In the genomic region with DNA sequence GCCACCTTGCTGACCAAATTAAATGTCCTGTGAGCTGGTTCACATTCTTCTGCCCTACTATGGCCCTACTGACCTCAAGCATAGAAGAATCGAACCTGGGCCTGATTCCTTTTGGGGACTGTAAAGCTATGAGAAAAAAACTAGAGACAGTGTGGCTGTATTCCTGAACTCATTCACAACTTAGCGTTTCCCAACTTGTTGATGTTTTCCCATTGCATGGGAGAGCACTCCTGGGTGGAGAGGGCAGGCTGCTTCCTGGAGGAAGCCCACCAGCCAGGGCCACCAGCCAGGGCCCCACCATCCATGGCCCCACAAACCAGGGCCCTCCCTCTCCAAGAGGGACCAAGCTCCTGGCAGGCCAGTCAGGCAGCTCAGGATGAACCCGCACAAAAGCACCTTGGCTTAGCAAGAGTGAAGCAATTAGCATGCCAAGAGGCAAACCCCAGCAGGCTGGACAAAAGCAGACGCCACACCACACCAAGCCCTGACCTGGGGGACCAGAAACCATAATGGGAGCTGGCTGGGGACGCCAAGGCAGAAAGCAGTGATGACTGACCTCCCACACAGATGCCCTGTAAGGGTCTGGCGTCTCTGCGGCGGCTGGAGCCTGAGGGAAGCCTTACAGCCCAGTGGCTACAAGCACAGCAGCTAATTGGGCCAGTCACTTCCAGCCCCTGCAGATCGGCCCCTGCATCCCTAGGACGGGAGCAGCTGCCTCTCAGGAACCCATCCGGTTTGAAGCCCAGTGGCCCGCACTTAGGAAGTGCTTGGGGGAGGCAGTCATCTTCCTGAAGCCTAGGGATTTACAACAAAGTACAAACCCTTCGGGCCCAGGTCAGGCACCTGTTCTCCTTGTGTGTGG, we compare ENCODE assay signal across 9 cellular contexts. TPM values are rescaled to one million over a fixed set of nuclear protein-coding genes. Genes with fewer than 3 reads are reported as not detected.
DNase-seq lines count a peak whose midpoint lies in the region; ATAC-seq and TF ChIP-seq lines count a peak whose summit lies in the region.
"Had no signal": no experiment of that assay in that cellular context is flagged by ENCODE, and none has a peak within 500 bp of the region (broad histone marks: within the 10 kb centered on the region; RNA-seq: fewer than 3 reads in every experiment).

No MANE protein-coding gene starts in this region.

- H3K36me3 ChIP-seq in CD8-positive, alpha-beta memory T cell (ENCODE audit: insufficient read depth, low read length): peaks cover 5% of the 10 kb centered on the region
- peaks cover 37% of the 10 kb centered on the region for H3K36me3 ChIP-seq in OCI-LY3 (replicated peaks; ENCODE audit: low read depth, low read length)
- H3K36me3 ChIP-seq in esophagus squamous epithelium: no peaks in the 10 kb centered on the region
- H3K36me3 ChIP-seq in parathyroid adenoma (ENCODE audit: control insufficient read depth, insufficient read depth, low read length): no peaks in the 10 kb centered on the region

- H3K4me1 Mint-ChIP-seq in CD8-positive, alpha-beta memory T cell: peaks cover 49 to 65% (median 55%) of the 10 kb centered on the region in 3 donors

- peaks cover 0 to 5% of the 10 kb centered on the region in 2 donors for H3K27me3 Mint-ChIP-seq in CD8-positive, alpha-beta memory T cell

- peak overlapping the region; percentile 68; the same call in 1 of the 2 replicates for H3K9ac ChIP-seq in OCI-LY3 (ENCODE audit: low read length)
- H3K9ac ChIP-seq in parathyroid adenoma: no peak overlapping the region

- no peaks in the 10 kb centered on the region for H3K9me3 Mint-ChIP-seq in CD8-positive, alpha-beta memory T cell

- 52 to 75% methylated on average over 2 to 7 of the region's 13 CpGs for WGBS in esophagus squamous epithelium, 2 donors

- POLR2A ChIA-PET in CD8-positive, alpha-beta memory T cell (lab: Charles Lee): interaction anchor here (1.2 to 2.4 kb wide), 3 partner anchors 13 to 27 kb away, joined by 3 to 20 read pairs (median 4); partner anchors contain the start of gene TBC1D22A

- TF ChIP-seq CTCF in OCI-LY3 (IDR thresholded peaks at IDR 0.05; ENCODE audit: low read depth, low read length) (no peak), esophagus squamous epithelium (IDR thresholded peaks at IDR 0.05) (no peak), parathyroid adenoma (IDR thresholded peaks at IDR 0.05) (no peak)

- H3K27me3 ChIP-seq in CD8-positive, alpha-beta memory T cell (ENCODE audit: insufficient read depth, low read length, poor library complexity, severe bottlenecking): no peaks in the 10 kb centered on the region
- no peaks in the 10 kb centered on the region for H3K27me3 ChIP-seq in OCI-LY3 (ENCODE audit: low read depth, low read length)
- H3K27me3 ChIP-seq in esophagus squamous epithelium: no peaks in the 10 kb centered on the region
- no peaks in the 10 kb centered on the region for H3K27me3 ChIP-seq in parathyroid adenoma (ENCODE audit: control insufficient read depth, insufficient read depth, low read length)

- H2AFZ ChIP-seq in OCI-LY3 (ENCODE audit: low read depth, low read length) (no peak overlapping the region), parathyroid adenoma (no peak overlapping the region)

- ATAC-seq in HG02970 (IDR thresholded peaks at IDR 0.05; ENCODE audit: low FRiP score, unreplicated experiment) (no peak), GM21529 (IDR thresholded peaks at IDR 0.05; ENCODE audit: unreplicated experiment) (no peak)
- ATAC-seq: K562 had no signal

- H3K4me3 Mint-ChIP-seq in CD8-positive, alpha-beta memory T cell: peak overlapping the region; percentile 87 to 100 (median 99)

- peak overlapping the region; percentile 97 to 100 (median 99) for H3K27ac Mint-ChIP-seq in CD8-positive, alpha-beta memory T cell

- H3K36me3 Mint-ChIP-seq in CD8-positive, alpha-beta memory T cell: peaks cover 7 to 44% (median 20%) of the 10 kb centered on the region in 3 donors

- H3K4me1 ChIP-seq in CD8-positive, alpha-beta memory T cell (ENCODE audit: insufficient read depth, low read length): peaks cover 52% of the 10 kb centered on the region
- H3K4me1 ChIP-seq in OCI-LY3 (ENCODE audit: low read length) (peaks cover 48% of the 10 kb centered on the region), esophagus squamous epithelium (peaks cover 60 to 88% (median 65%) of the 10 kb centered on the region in 3 donors), parathyroid adenoma (peaks cover 16% of the 10 kb centered on the region)

- H3K27ac ChIP-seq in CD8-positive, alpha-beta memory T cell (ENCODE audit: low read depth, low read length): peak overlapping the region; percentile 76
- peak overlapping the region; percentile 49 for H3K27ac ChIP-seq in OCI-LY3 (ENCODE audit: low read length)
- H3K27ac ChIP-seq in esophagus squamous epithelium: peak overlapping the region; percentile 78 to 98 (median 86)
- no peak overlapping the region for H3K27ac ChIP-seq in parathyroid adenoma

- peaks cover 58% of the 10 kb centered on the region for H4K20me1 ChIP-seq in OCI-LY3 (ENCODE audit: insufficient read depth, low read length)

- CTCF ChIA-PET in CD8-positive, alpha-beta memory T cell (lab: Charles Lee): interaction anchor here (0.7 to 1.7 kb wide), 7 partner anchors 13 to 173 kb away, joined by 3 to 7 read pairs (median 4); no protein-coding TSS in a partner anchor

- H3K79me2 ChIP-seq in OCI-LY3 (ENCODE audit: low read length) (peaks cover 67% of the 10 kb centered on the region), parathyroid adenoma (no peaks in the 10 kb centered on the region)

- no peaks in the 10 kb centered on the region for H3K9me3 ChIP-seq in CD8-positive, alpha-beta memory T cell (ENCODE audit: low read length)
- H3K9me3 ChIP-seq in OCI-LY3 (ENCODE audit: insufficient read depth, low read length) (no peaks in the 10 kb centered on the region; the same call in 1 of the 2 replicates), esophagus squamous epithelium (no peaks in the 10 kb centered on the region), parathyroid adenoma (ENCODE audit: control insufficient read depth, low read length) (no peaks in the 10 kb centered on the region)

- no peak for TF ChIP-seq POLR2A in esophagus squamous epithelium (IDR thresholded peaks at IDR 0.05)

- intact Hi-C loops in esophagus squamous epithelium (cut with DNase I): no loop called here

- DNase-seq in CD8-positive, alpha-beta memory T cell: no peak
- no peak for DNase-seq in esophagus squamous epithelium (lab: John Stamatoyannopoulos, UW)
- DNase-seq in NCI-H2196 (lab: John Stamatoyannopoulos, UW; ENCODE audit: unreplicated experiment): no peak
- DNase-seq in stimulated activated CD4-positive, alpha-beta T cell treated with anti-CD3 and anti-CD28 coated beads, Interleukin-1b, Interleukin-23, amount 100 ng/mL, for 48 hours: no peak

- peak overlapping the region; percentile 76 for H3K4me3 ChIP-seq in CD8-positive, alpha-beta memory T cell (ENCODE audit: low read length)
- H3K4me3 ChIP-seq in OCI-LY3 (ENCODE audit: low read length) (peak overlapping the region; percentile 91), esophagus squamous epithelium (peak overlapping the region in 3 of 4 donors; percentile 78 to 100 (median 97)), parathyroid adenoma (ENCODE audit: low read depth, low read length) (peak overlapping the region; percentile 1)
- H3K4me3 ChIP-seq: K562 had no signal

- H3K4me2 ChIP-seq in OCI-LY3 (ENCODE audit: low read length) (peak overlapping the region; percentile 95), parathyroid adenoma (ENCODE audit: low read length) (peak overlapping the region; percentile 36)

RNA-seq across cellular contexts. Expression of gene CERK, which starts 2.1 kb away (rescaled TPM):
- total RNA-seq in CD8-positive, alpha-beta memory T cell: 10 to 100 TPM; 64.3 to 64.5 TPM
- 108 TPM for polyA plus RNA-seq in CD8-positive, alpha-beta memory T cell
- total RNA-seq in esophagus squamous epithelium: 10 to 100 TPM; 14.6 to 34.0 (median 26.6) TPM

RNA-seq across cellular contexts. Expression of gene TBC1D22A, which starts 26.5 kb away (rescaled TPM):
- total RNA-seq in CD8-positive, alpha-beta memory T cell: 10 to 100 TPM; 34.0 to 34.8 TPM
- 26.6 TPM for polyA plus RNA-seq in CD8-positive, alpha-beta memory T cell
- 10 to 100 TPM; 15.6 to 21.7 (median 20.5) TPM for total RNA-seq in esophagus squamous epithelium

Comparison
In these comparisons a context has a peak if more than half of its experiments do, and no peak if none do; other contexts are left out.
1. H3K4me3 ChIP-seq: peak in every context shown above with its lines; median percentile 97 in esophagus squamous epithelium; 91 in OCI-LY3; 76 in CD8-positive, alpha-beta memory T cell; 1 in parathyroid adenoma.